8 cellular contexts compared by ENCODE assay signal in genomic region chr19:38618590-38619360, GRCh38. TPM values are rescaled to one million over a fixed set of nuclear protein-coding genes. Genes with fewer than 3 reads are reported as not detected.
DNase-seq lines count a peak whose midpoint lies in the region; ATAC-seq and FAIRE-seq lines count a peak whose summit lies in the region.

Gene EIF3K, plus strand, starts transcription at chr19:38619188. Its CDS starts 81 bp downstream, at chr19:38619269.

- H3K36me3 ChIP-seq in KOPT-K1 (ENCODE audit: insufficient read depth, low read length), result peaks cover 48% of the 10 kb centered on the region
- H3K36me3 ChIP-seq in muscle layer of colon (ENCODE audit: insufficient read depth, low read length), result peaks cover 24% of the 10 kb centered on the region

- DNase-seq in DMS153 treated with DMSO at 0.1 percent for 48 hours (lab: John Stamatoyannopoulos, UW; ENCODE audit: unreplicated experiment) (peak; percentile 99), RCC 7860 (ENCODE audit: low spot score) (peak; percentile 95)
- peak; percentile 96 to 97 for DNase-seq in activated T-cell treated with anti-CD3 and anti-CD28 coated beads, Interleukin-2, amount 50 U/mL, for 72 hours
- DNase-seq in stimulated activated CD8-positive, alpha-beta memory T cell treated with anti-CD3 and anti-CD28 coated beads, Interleukin-7, amount 100 ng/mL, for 24 hours (ENCODE audit: low read depth), result peak; percentile 98

- H3K9me3 Mint-ChIP-seq in activated T-cell treated with anti-CD3 and anti-CD28 coated beads, Interleukin-2, amount 50 U/mL, for 72 hours, result no peaks in the 10 kb centered on the region

- peaks cover 63% of the 10 kb centered on the region for H3K4me1 Mint-ChIP-seq in activated T-cell treated with anti-CD3 and anti-CD28 coated beads, Interleukin-2, amount 50 U/mL, for 72 hours (ENCODE audit: low read depth)

- peaks cover 19% of the 10 kb centered on the region for H3K4me1 ChIP-seq in muscle layer of colon (ENCODE audit: insufficient read depth, low read length)

- H3K4me3 ChIP-seq in muscle layer of colon (ENCODE audit: low read depth in 1 of 2, low read length in 2 of 2), result peak within 1 kb of the TSS; percentile 70 to 97

- peak within 1 kb of the TSS; percentile 95 for H3K27ac Mint-ChIP-seq in activated T-cell treated with anti-CD3 and anti-CD28 coated beads, Interleukin-2, amount 50 U/mL, for 72 hours

- peak within 1 kb of the TSS; percentile 95 for H3K9ac ChIP-seq in muscle layer of colon (ENCODE audit: low read length)

- H3K27ac ChIP-seq in KOPT-K1 (ENCODE audit: low read depth, low read length, poor library complexity, severe bottlenecking), result peak within 1 kb of the TSS; percentile 93
- peak within 1 kb of the TSS; percentile 76 for H3K27ac ChIP-seq in muscle layer of colon (ENCODE audit: low read depth, low read length)

- peaks cover 18 to 31% of the 10 kb centered on the region in 2 donors for H3K36me3 Mint-ChIP-seq in activated T-cell treated with anti-CD3 and anti-CD28 coated beads, Interleukin-2, amount 50 U/mL, for 72 hours (ENCODE audit: insufficient read depth in 2 of 2)

- H3K27me3 Mint-ChIP-seq in activated T-cell treated with anti-CD3 and anti-CD28 coated beads, Interleukin-2, amount 50 U/mL, for 72 hours (ENCODE audit: low read depth), result no peaks in the 10 kb centered on the region

- peak; percentile 48 for ATAC-seq in GM21737 (IDR thresholded peaks at IDR 0.05; ENCODE audit: unreplicated experiment)
- ATAC-seq in activated T-cell treated with anti-CD3 and anti-CD28 coated beads, Interleukin-2, amount 50 U/mL, for 72 hours (replicated peaks in 1 of 2), result peak; percentile 75 to 77
- ATAC-seq in esophagus mucosa, result peak; percentile 92

- no peaks in the 10 kb centered on the region for H3K27me3 ChIP-seq in muscle layer of colon (ENCODE audit: control insufficient read depth in 1 of 2, insufficient read depth in 2 of 2, low read length in 2 of 2)

- peak; percentile 81 for FAIRE-seq in RCC 7860 (lab: Jason Lieb, UNC)

- H3K9me3 ChIP-seq in KOPT-K1 (ENCODE audit: insufficient read depth, low read length, poor library complexity, severe bottlenecking) (no peaks in the 10 kb centered on the region), muscle layer of colon (ENCODE audit: low read length) (no peaks in the 10 kb centered on the region)

- peak within 1 kb of the TSS; percentile 94 to 99 for H3K4me3 Mint-ChIP-seq in activated T-cell treated with anti-CD3 and anti-CD28 coated beads, Interleukin-2, amount 50 U/mL, for 72 hours

RNA-seq across cellular contexts. Expression of gene EIF3K, which starts in this region (rescaled TPM):
- total RNA-seq in activated T-cell treated with anti-CD3 and anti-CD28 coated beads, Interleukin-2, amount 50 U/mL, for 72 hours, result 100 to 1,000 TPM; 219 to 237 TPM
- total RNA-seq in esophagus mucosa, result 304 TPM

Comparison
In these comparisons a context has a peak if more than half of its experiments do, and no peak if none do; other contexts are left out.
1. Peak in every context shown above with its lines: DNase-seq, ATAC-seq, H3K4me3 ChIP-seq and H3K27ac ChIP-seq.